24 cellular contexts compared by ENCODE assay signal in the genomic region with DNA sequence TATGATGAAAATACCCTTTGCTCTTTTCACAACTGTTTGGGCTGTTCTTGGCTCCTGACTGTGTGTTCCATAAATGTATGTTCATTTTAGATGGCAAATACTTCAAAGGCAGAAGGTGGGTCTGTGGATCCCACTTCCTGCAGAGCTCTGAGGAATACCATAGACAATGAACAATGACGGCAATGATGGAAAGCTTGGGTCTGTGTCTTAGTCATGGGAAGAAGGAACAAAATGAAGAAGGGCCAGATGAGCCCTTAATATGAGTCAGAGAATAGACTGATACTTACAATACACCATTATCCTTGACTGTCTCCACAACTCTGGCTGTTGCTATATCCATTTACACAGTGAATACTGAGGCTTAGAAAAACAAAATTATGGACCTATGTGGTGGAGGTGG.
"Had no signal": no experiment of that assay in that cellular context is flagged by ENCODE, and none has a peak within 500 bp of the region (broad histone marks: within the 10 kb centered on the region; RNA-seq: fewer than 3 reads in every experiment).

No MANE protein-coding gene starts in this region.

- H3K9me3 Mint-ChIP-seq: nephron progenitor cell; stimulated activated naive CD8-positive, alpha-beta T cell treated with anti-CD3 and anti-CD28 coated beads, Interleukin-15, Interleukin-2, amounts not matched to agents 100 ng/mL and 50 ng/mL, for 24 hours had no signal

- H3K27ac Mint-ChIP-seq: naive thymus-derived CD4-positive, alpha-beta T cell; nephron progenitor cell; stimulated activated naive B cell treated with anti-CD40 and anti-IgM and Interleukin-4, amounts not matched to agents 10 μg/mL and 1 μg/mL and 100 μg/mL, for 72 hours; stimulated activated naive CD8-positive, alpha-beta T cell treated with anti-CD3 and anti-CD28 coated beads, Interleukin-15, Interleukin-2, amounts not matched to agents 100 ng/mL and 50 ng/mL, for 24 hours had no signal

- H3K36me3 Mint-ChIP-seq: naive thymus-derived CD4-positive, alpha-beta T cell; stimulated activated naive B cell treated with anti-CD40 and anti-IgM and Interleukin-4, amounts not matched to agents 10 μg/mL and 1 μg/mL and 100 μg/mL, for 72 hours had no signal

- H3K27me3 ChIP-seq: dorsolateral prefrontal cortex, esophagus muscularis mucosa, sigmoid colon, suprapubic skin had no signal

- H3K4me3 ChIP-seq: dorsolateral prefrontal cortex, esophagus muscularis mucosa, lung, psoas muscle, sigmoid colon, suprapubic skin had no signal

- H3K4me1 Mint-ChIP-seq: naive thymus-derived CD4-positive, alpha-beta T cell; nephron progenitor cell; stimulated activated naive B cell treated with anti-CD40 and anti-IgM and Interleukin-4, amounts not matched to agents 10 μg/mL and 1 μg/mL and 100 μg/mL, for 72 hours had no signal

- H3K4me3 Mint-ChIP-seq: naive thymus-derived CD4-positive, alpha-beta T cell; nephron progenitor cell; stimulated activated naive B cell treated with anti-CD40 and anti-IgM and Interleukin-4, amounts not matched to agents 10 μg/mL and 1 μg/mL and 100 μg/mL, for 72 hours; stimulated activated naive CD8-positive, alpha-beta T cell treated with anti-CD3 and anti-CD28 coated beads, Interleukin-15, Interleukin-2, amounts not matched to agents 100 ng/mL and 50 ng/mL, for 24 hours had no signal

- DNase-seq: central memory CD4-positive, alpha-beta T cell; dorsolateral prefrontal cortex; effector CD4-positive, alpha-beta T cell; kidney; mesenchymal stem cell; midbrain; naive thymus-derived CD4-positive, alpha-beta T cell; nephron progenitor cell; nucleus accumbens; psoas muscle; right cardiac atrium; sigmoid colon; stimulated activated CD4-positive, alpha-beta T cell treated with anti-CD3 and anti-CD28 coated beads, Interleukin-2, amount 100 ng/mL, for 24 hours; stimulated activated CD4-positive, alpha-beta T cell treated with anti-CD3 and anti-CD28 coated beads, Interleukin-4, amount 100 ng/mL, for 4 hours; stimulated activated naive B cell treated with anti-CD40 and anti-IgM and Interleukin-4, amounts not matched to agents 10 μg/mL and 1 μg/mL and 100 μg/mL, for 72 hours; trophoblast cell had no signal

- H3K9me3 ChIP-seq: esophagus muscularis mucosa, psoas muscle, sigmoid colon, suprapubic skin had no signal

- H3K36me3 ChIP-seq: esophagus muscularis mucosa, sigmoid colon, suprapubic skin had no signal

- ATAC-seq: left lobe of liver; naive thymus-derived CD4-positive, alpha-beta T cell; psoas muscle; right cardiac atrium; stimulated activated naive B cell treated with anti-CD40 and anti-IgM and Interleukin-4, amounts not matched to agents 10 μg/mL and 1 μg/mL and 100 μg/mL, for 72 hours had no signal

- FAIRE-seq: colon, frontal cortex, kidney had no signal

- H3K4me1 ChIP-seq: psoas muscle had no signal

- H3K27ac ChIP-seq: dorsolateral prefrontal cortex, epithelial cell of prostate, esophagus muscularis mucosa, psoas muscle, sigmoid colon, suprapubic skin had no signal
